10 cellular contexts compared by ENCODE assay signal in genomic region chr5:6716634-6717149, GRCh38. TPM values are rescaled to one million over a fixed set of nuclear protein-coding genes. Genes with fewer than 3 reads are reported as not detected.
DNase-seq lines count a peak whose midpoint lies in the region; ATAC-seq, FAIRE-seq and TF ChIP-seq lines count a peak whose summit lies in the region.
"Had no signal": no experiment of that assay in that cellular context is flagged by ENCODE, and none has a peak within 500 bp of the region (broad histone marks: within the 10 kb centered on the region; RNA-seq: fewer than 3 reads in every experiment).

No MANE protein-coding gene starts in this region.

- no peak for ATAC-seq in activated T-helper 17 cell treated with anti-CD3 and anti-CD28 coated beads, Interleukin-2, amount 50 U/mL, for 72 hours (replicated peaks)
- no peak for ATAC-seq in upper lobe of left lung (ENCODE audit: low FRiP score in 2 of 2)

- no peak for DNase-seq in activated naive CD4-positive, alpha-beta T cell (lab: John Stamatoyannopoulos, UW)
- DNase-seq in kidney (no peak), type B pancreatic cell (ENCODE audit: extremely low spot score, unreplicated experiment) (peak; percentile 43), hepatic stellate cell (ENCODE audit: low spot score) (no peak), upper lobe of left lung (no peak)
- no peak for DNase-seq in stimulated activated CD4-positive, alpha-beta T cell treated with anti-CD3 and anti-CD28 coated beads, Interleukin-15, amount 100 ng/mL, for 24 hours
- DNase-seq: NCI-H187 treated with DMSO at 0.1 percent for 48 hours; stimulated activated CD4-positive, alpha-beta T cell treated with anti-CD3 and anti-CD28 coated beads, Interleukin-4, amount 100 ng/mL, for 1 hour had no signal

- H3K9ac ChIP-seq in kidney (ENCODE audit: low read length in 2 of 2), result no peak overlapping the region

- no peaks in the 10 kb centered on the region for H3K27me3 ChIP-seq in upper lobe of left lung

- H3K9me3 Mint-ChIP-seq in activated naive CD4-positive, alpha-beta T cell treated with anti-CD3 and anti-CD28 coated beads, Interleukin-2, amount 50 U/mL, for 24 hours, result no peaks in the 10 kb centered on the region
- H3K9me3 Mint-ChIP-seq in activated T-helper 17 cell treated with anti-CD3 and anti-CD28 coated beads, Interleukin-2, amount 50 U/mL, for 72 hours, result no peaks in the 10 kb centered on the region
- H3K9me3 Mint-ChIP-seq in type B pancreatic cell, result no peaks in the 10 kb centered on the region

- no peak for TF ChIP-seq CTCF in kidney (IDR thresholded peaks at IDR 0.05; ENCODE audit: borderline replicate concordance, extremely low read depth, insufficient read depth)
- TF ChIP-seq CTCF in type B pancreatic cell (conservative IDR thresholded peaks at IDR 0.05), result no peak
- TF ChIP-seq CTCF in upper lobe of left lung (IDR thresholded peaks at IDR 0.05), result no peak

- intact Hi-C loops in kidney (cut with DNase I), result no loop called here

- H3K36me3 ChIP-seq in kidney (ENCODE audit: control insufficient read depth in 1 of 2, insufficient read depth in 2 of 2, low read length in 2 of 2) (peaks cover 0 to 2% of the 10 kb centered on the region in 2 donors), upper lobe of left lung (no peaks in the 10 kb centered on the region)

- peaks cover 69% of the 10 kb centered on the region for H3K4me1 Mint-ChIP-seq in activated naive CD4-positive, alpha-beta T cell treated with anti-CD3 and anti-CD28 coated beads, Interleukin-2, amount 50 U/mL, for 24 hours
- peaks cover 55% of the 10 kb centered on the region for H3K4me1 Mint-ChIP-seq in activated T-helper 17 cell treated with anti-CD3 and anti-CD28 coated beads, Interleukin-2, amount 50 U/mL, for 72 hours
- peaks cover 67% of the 10 kb centered on the region for H3K4me1 Mint-ChIP-seq in type B pancreatic cell (ENCODE audit: unreplicated experiment)

- no peak for TF ChIP-seq EP300 in upper lobe of left lung (IDR thresholded peaks at IDR 0.05)

- 90 to 100% methylated on average over 1 to 4 of the region's 4 CpGs for WGBS in upper lobe of left lung, 2 donors

- no peaks in the 10 kb centered on the region for H3K27me3 Mint-ChIP-seq in activated naive CD4-positive, alpha-beta T cell treated with anti-CD3 and anti-CD28 coated beads, Interleukin-2, amount 50 U/mL, for 24 hours
- H3K27me3 Mint-ChIP-seq in activated T-helper 17 cell treated with anti-CD3 and anti-CD28 coated beads, Interleukin-2, amount 50 U/mL, for 72 hours, result no peaks in the 10 kb centered on the region
- no peaks in the 10 kb centered on the region for H3K27me3 Mint-ChIP-seq in type B pancreatic cell

- FAIRE-seq in kidney (lab: Jason Lieb, UNC), result no peak

- no peak for TF ChIP-seq POLR2A in upper lobe of left lung (IDR thresholded peaks at IDR 0.05)

- H3K36me3 Mint-ChIP-seq in activated naive CD4-positive, alpha-beta T cell treated with anti-CD3 and anti-CD28 coated beads, Interleukin-2, amount 50 U/mL, for 24 hours, result peaks cover 2% of the 10 kb centered on the region
- peaks cover 50% of the 10 kb centered on the region for H3K36me3 Mint-ChIP-seq in activated T-helper 17 cell treated with anti-CD3 and anti-CD28 coated beads, Interleukin-2, amount 50 U/mL, for 72 hours (ENCODE audit: low read depth)
- peaks cover 4% of the 10 kb centered on the region for H3K36me3 Mint-ChIP-seq in type B pancreatic cell

- no peaks in the 10 kb centered on the region for H3K9me3 ChIP-seq in kidney (ENCODE audit: control insufficient read depth in 1 of 2, low read length in 2 of 2)
- no peaks in the 10 kb centered on the region for H3K9me3 ChIP-seq in upper lobe of left lung

- no peak overlapping the region for H3K27ac ChIP-seq in kidney (ENCODE audit: low read depth in 2 of 2, low read length in 2 of 2)
- H3K27ac ChIP-seq in upper lobe of left lung, result peak overlapping the region in 2 of 4 donors; percentile 15 to 48

- H3K4me1 ChIP-seq in kidney (ENCODE audit: control insufficient read depth in 1 of 2, insufficient read depth in 1 of 2, low read depth in 1 of 2, low read length in 2 of 2) (peaks cover 19 to 42% of the 10 kb centered on the region in 2 donors), upper lobe of left lung (peaks cover 55 to 71% (median 67%) of the 10 kb centered on the region in 4 donors)

- peak overlapping the region; percentile 91 for H3K4me3 Mint-ChIP-seq in activated naive CD4-positive, alpha-beta T cell treated with anti-CD3 and anti-CD28 coated beads, Interleukin-2, amount 50 U/mL, for 24 hours
- H3K4me3 Mint-ChIP-seq in activated T-helper 17 cell treated with anti-CD3 and anti-CD28 coated beads, Interleukin-2, amount 50 U/mL, for 72 hours, result peak overlapping the region; percentile 78
- peak overlapping the region; percentile 92 for H3K4me3 Mint-ChIP-seq in type B pancreatic cell

- H3K27ac Mint-ChIP-seq in activated naive CD4-positive, alpha-beta T cell treated with anti-CD3 and anti-CD28 coated beads, Interleukin-2, amount 50 U/mL, for 24 hours, result peak overlapping the region; percentile 14
- H3K27ac Mint-ChIP-seq in activated T-helper 17 cell treated with anti-CD3 and anti-CD28 coated beads, Interleukin-2, amount 50 U/mL, for 72 hours, result peak overlapping the region; percentile 83
- H3K27ac Mint-ChIP-seq in type B pancreatic cell, result peak overlapping the region; percentile 80

- peak overlapping the region; percentile 76 to 78 for H3K4me3 ChIP-seq in kidney (ENCODE audit: low read length in 2 of 2)
- H3K4me3 ChIP-seq in upper lobe of left lung, result peak overlapping the region in 1 of 4 donors; percentile 73

RNA-seq across cellular contexts. Expression of gene TENT4A, which starts 3.5 kb away (rescaled TPM):
- 10 to 100 TPM; 39.0 to 52.4 TPM for total RNA-seq in activated T-helper 17 cell treated with anti-CD3 and anti-CD28 coated beads, Interleukin-2, amount 50 U/mL, for 72 hours
- total RNA-seq in kidney (22.8 TPM), type B pancreatic cell (ENCODE audit: low replicate concordance) (21.7 and 34.1 TPM in 2 replicates), upper lobe of left lung (10 to 100 TPM; 19.7 to 44.0 (median 27.3) TPM)
- polyA plus RNA-seq in kidney (ENCODE audit: insufficient read depth, low read depth, low replicate concordance), result 4.8 TPM

Comparison
In these comparisons a context has a peak if more than half of its experiments do, and no peak if none do; other contexts are left out.
1. H3K27ac Mint-ChIP-seq: peak in every context shown above with its lines; median percentile 83 in activated T-helper 17 cell treated with anti-CD3 and anti-CD28 coated beads, Interleukin-2, amount 50 U/mL, for 72 hours; 80 in type B pancreatic cell; 14 in activated naive CD4-positive, alpha-beta T cell treated with anti-CD3 and anti-CD28 coated beads, Interleukin-2, amount 50 U/mL, for 24 hours.